7 cellular contexts compared by ENCODE assay signal in genomic region chrX:47556045-47556623, GRCh38. TPM values are rescaled to one million over a fixed set of nuclear protein-coding genes. Genes with fewer than 3 reads are reported as not detected.
DNase-seq lines count a peak whose midpoint lies in the region; ATAC-seq and FAIRE-seq lines count a peak whose summit lies in the region.

No MANE protein-coding gene starts in this region.

- POLR2A ChIA-PET in activated CD4-positive, alpha-beta T cell treated with anti-CD3 and anti-CD28 coated beads for 36 hours (lab: Charles Lee), result interaction anchor here (1.0 kb wide), 1 partner anchor 338 kb away, joined by 3 read pairs; no protein-coding TSS in a partner anchor

- peak; percentile 70 for DNase-seq in NCI-H2171 (lab: John Stamatoyannopoulos, UW)
- peak; percentile 90 for DNase-seq in activated CD4-positive, alpha-beta T cell treated with anti-CD3 and anti-CD28 coated beads for 36 hours
- DNase-seq in stimulated activated CD4-positive, alpha-beta T cell treated with anti-CD3 and anti-CD28 coated beads, Interleukin-1b, Interleukin-23, amount 100 ng/mL, for 24 hours (ENCODE audit: low read depth in 4 of 4, low spot score in 1 of 4), result peak; percentile 47 to 74 (median 56)

- intact Hi-C loops in activated CD4-positive, alpha-beta T cell treated with anti-CD3 and anti-CD28 coated beads for 36 hours (cut with DNase I, micrococcal nuclease), result loop anchor here in 1 of 2 experiments (1.0 to 2.0 kb wide), 2 partner anchors 74 to 471 kb away; no protein-coding TSS in a partner anchor

- ATAC-seq in GM18508 (IDR thresholded peaks at IDR 0.05; ENCODE audit: insufficient read depth, unreplicated experiment) (peak; percentile 93), HG02970 (IDR thresholded peaks at IDR 0.05; ENCODE audit: low FRiP score, unreplicated experiment) (peak; percentile 70)
- peak; percentile 90 for ATAC-seq in activated CD4-positive, alpha-beta T cell treated with anti-CD3 and anti-CD28 coated beads for 36 hours

- no peaks in the 10 kb centered on the region for H3K9me3 Mint-ChIP-seq in activated CD4-positive, alpha-beta T cell treated with anti-CD3 and anti-CD28 coated beads for 36 hours (ENCODE audit: low read depth)

- peak overlapping the region; percentile 93 for H3K27ac Mint-ChIP-seq in activated CD4-positive, alpha-beta T cell treated with anti-CD3 and anti-CD28 coated beads for 36 hours

- peak; percentile 93 for FAIRE-seq in colon (lab: Jason Lieb, UNC)

- no peaks in the 10 kb centered on the region for H3K36me3 Mint-ChIP-seq in activated CD4-positive, alpha-beta T cell treated with anti-CD3 and anti-CD28 coated beads for 36 hours (ENCODE audit: low read depth)

- H3K27ac ChIP-seq in layer of hippocampus (ENCODE audit: low read depth, low read length), result peak overlapping the region; percentile 81

- H3K27me3 Mint-ChIP-seq in activated CD4-positive, alpha-beta T cell treated with anti-CD3 and anti-CD28 coated beads for 36 hours, result no peaks in the 10 kb centered on the region

- CTCF ChIA-PET in activated CD4-positive, alpha-beta T cell treated with anti-CD3 and anti-CD28 coated beads for 36 hours (lab: Charles Lee), result interaction anchor here (0.8 to 1.0 kb wide), 2 partner anchors 9 to 95 kb away, joined by 3 to 4 read pairs; no protein-coding TSS in a partner anchor

- no peaks in the 10 kb centered on the region for H3K27me3 ChIP-seq in layer of hippocampus (ENCODE audit: control insufficient read depth, insufficient read depth, low read length)

- peaks cover 14% of the 10 kb centered on the region for H3K4me1 Mint-ChIP-seq in activated CD4-positive, alpha-beta T cell treated with anti-CD3 and anti-CD28 coated beads for 36 hours

- peak overlapping the region; percentile 83 for H3K4me3 Mint-ChIP-seq in activated CD4-positive, alpha-beta T cell treated with anti-CD3 and anti-CD28 coated beads for 36 hours

RNA-seq across cellular contexts. Expression of gene ARAF, which starts 4.9 kb away (rescaled TPM):
- total RNA-seq in activated CD4-positive, alpha-beta T cell treated with anti-CD3 and anti-CD28 coated beads for 36 hours, result 10 to 100 TPM; 58.8 to 59.2 TPM

RNA-seq across cellular contexts. Expression of gene TIMP1, which starts 26.1 kb away (rescaled TPM):
- total RNA-seq in activated CD4-positive, alpha-beta T cell treated with anti-CD3 and anti-CD28 coated beads for 36 hours, result 10 to 100 TPM; 40.3 to 48.4 TPM

Comparison
In these comparisons a context has a peak if more than half of its experiments do, and no peak if none do; other contexts are left out.
1. Peak in every context shown above with its lines: DNase-seq, ATAC-seq and H3K27ac ChIP-seq.